8 cellular contexts compared by ENCODE assay signal in genomic region chr9:128420651-128421473, GRCh38. TPM values are rescaled to one million over a fixed set of nuclear protein-coding genes. Genes with fewer than 3 reads are reported as not detected.
DNase-seq lines count a peak whose midpoint lies in the region; ATAC-seq and TF ChIP-seq lines count a peak whose summit lies in the region.

Gene CERCAM, plus strand, starts transcription at chr9:128420857. Its CDS starts 21 bp downstream, at chr9:128420878.

- no peaks in the 10 kb centered on the region for H3K36me3 ChIP-seq in left lung

- intact Hi-C loops in dendritic cell treated with granulocyte-macrophage colony-stimulating factor and Interleukin-4, amounts not matched to agents 40 ng/mL and 50 ng/mL, for 4 days (cut with micrococcal nuclease) = no loop called here
- intact Hi-C loops in left lung (cut with DNase I) = no loop called here

- peak within 1 kb of the TSS; percentile 15 to 54 for H3K27ac ChIP-seq in left lung

- TF ChIP-seq CTCF in left lung (IDR thresholded peaks at IDR 0.05) = no peak

- ATAC-seq in GM21529 (IDR thresholded peaks at IDR 0.05; ENCODE audit: unreplicated experiment) = peak; percentile 73
- ATAC-seq in left lung = peak; percentile 90
- ATAC-seq in GM18870 (IDR thresholded peaks at IDR 0.05; ENCODE audit: unreplicated experiment) = no peak

- no peaks in the 10 kb centered on the region for H3K9me3 Mint-ChIP-seq in dendritic cell treated with granulocyte-macrophage colony-stimulating factor and Interleukin-4, amounts not matched to agents 40 ng/mL and 50 ng/mL, for 4 days

- peak within 1 kb of the TSS; percentile 39 for H3K27ac Mint-ChIP-seq in dendritic cell treated with granulocyte-macrophage colony-stimulating factor and Interleukin-4, amounts not matched to agents 40 ng/mL and 50 ng/mL, for 4 days

- peaks cover 44% of the 10 kb centered on the region for H3K27me3 Mint-ChIP-seq in dendritic cell treated with granulocyte-macrophage colony-stimulating factor and Interleukin-4, amounts not matched to agents 40 ng/mL and 50 ng/mL, for 4 days

- H3K9me3 ChIP-seq in left lung = no peaks in the 10 kb centered on the region

- TF ChIP-seq EP300 in Ishikawa (IDR thresholded peaks at IDR 0.05; ENCODE audit: borderline replicate concordance) = no peak

- DNase-seq in ELR (ENCODE audit: low read depth) (peak; percentile 71), left lung (peak; percentile 55 to 86)
- peak; percentile 34 for DNase-seq in activated CD4-positive, alpha-beta T cell treated with anti-CD3 and anti-CD28 coated beads for 1 hour
- peak; percentile 30 to 49 for DNase-seq in stimulated activated CD4-positive, alpha-beta T cell treated with anti-CD3 and anti-CD28 coated beads, Interleukin-4, amount 100 ng/mL, for 4 hours

- H3K4me3 ChIP-seq in left lung = peak within 1 kb of the TSS; percentile 90 to 96

- H3K27me3 ChIP-seq in left lung = peaks cover 5 to 62% of the 10 kb centered on the region in 2 donors

- no peaks in the 10 kb centered on the region for H3K36me3 Mint-ChIP-seq in dendritic cell treated with granulocyte-macrophage colony-stimulating factor and Interleukin-4, amounts not matched to agents 40 ng/mL and 50 ng/mL, for 4 days (ENCODE audit: low read depth)

- peaks cover 28% of the 10 kb centered on the region for H3K4me1 Mint-ChIP-seq in dendritic cell treated with granulocyte-macrophage colony-stimulating factor and Interleukin-4, amounts not matched to agents 40 ng/mL and 50 ng/mL, for 4 days (ENCODE audit: low read depth)

- H3K4me1 ChIP-seq in left lung = peaks cover 14 to 26% of the 10 kb centered on the region in 2 donors

- peak within 1 kb of the TSS; percentile 75 for H3K4me3 Mint-ChIP-seq in dendritic cell treated with granulocyte-macrophage colony-stimulating factor and Interleukin-4, amounts not matched to agents 40 ng/mL and 50 ng/mL, for 4 days

- TF ChIP-seq RAD21 in Ishikawa (IDR thresholded peaks at IDR 0.05; ENCODE audit: low read depth) = no peak

TF ChIP-seq in Ishikawa, 13 proteins besides CTCF, POLR2A, EP300 and RAD21:
- TF ChIP-seq YY1 (IDR thresholded peaks at IDR 0.05; ENCODE audit: low read depth) (peak; percentile 45; the same call in 1 of the 2 replicates), MAX (IDR thresholded peaks at IDR 0.05) (peak; percentile 6), CREB1 (IDR thresholded peaks at IDR 0.05; ENCODE audit: low read depth) (no peak), TAF1 (IDR thresholded peaks at IDR 0.05; ENCODE audit: low read depth) (no peak), NFIC (IDR thresholded peaks at IDR 0.05) (no peak), ZBTB7A (IDR thresholded peaks at IDR 0.05; ENCODE audit: low read depth) (peak; percentile 46; the same call in 1 of the 2 replicates), FOXM1 (IDR thresholded peaks at IDR 0.05; ENCODE audit: borderline replicate concordance, low read depth) (no peak)
TF ChIP-seq in Ishikawa: peak in this region for 3.

RNA-seq across cellular contexts. Expression of gene CERCAM, which starts in this region (rescaled TPM):
- total RNA-seq in left lung = 10 to 100 TPM; 35.8 to 79.0 TPM
